14 cellular contexts compared by ENCODE assay signal in genomic region chr10:70890917-70891431, GRCh38. TPM values are rescaled to one million over a fixed set of nuclear protein-coding genes. Genes with fewer than 3 reads are reported as not detected.
DNase-seq lines count a peak whose midpoint lies in the region; TF ChIP-seq lines count a peak whose summit lies in the region.
"Had no signal": no experiment of that assay in that cellular context is flagged by ENCODE, and none has a peak within 500 bp of the region (broad histone marks: within the 10 kb centered on the region; RNA-seq: fewer than 3 reads in every experiment).

No MANE protein-coding gene starts in this region.

- DNase-seq in NCI-H1092 (lab: John Stamatoyannopoulos, UW) (peak; percentile 6), NCI-H1092 treated with DMSO at 0.1 percent for 48 hours (lab: John Stamatoyannopoulos, UW) (no peak), fibroblast of the aortic adventitia (ENCODE audit: low read depth) (peak; percentile 68), medulla oblongata (ENCODE audit: extremely low spot score) (peak; percentile 66), type B pancreatic cell (ENCODE audit: extremely low spot score, unreplicated experiment) (no peak), HUDEP-2 (lab: John Stamatoyannopoulos, UW; ENCODE audit: unreplicated experiment in 76 of 76) (no peak), esophagus muscularis mucosa (ENCODE audit: extremely low spot score) (no peak), SKM-1 treated with dmso at 0.1 percent for 144 hours (lab: John Stamatoyannopoulos, UW; ENCODE audit: unreplicated experiment) (no peak)
- DNase-seq: 8988T; activated CD4-positive, alpha-beta memory T cell treated with anti-CD3 and anti-CD28 coated beads, Interleukin-2, amount 10 ng/mL, durations not matched to agents 7 days and 5 days; activated naive CD4-positive, alpha-beta T cell treated with anti-CD3 and anti-CD28 coated beads, Interleukin-2, amount 50 U/mL, for 16 hours; NCI-H1105 treated with DMSO at 0.1 percent for 48 hours; NK-92 treated with Interleukin-12 subunit alpha and Interleukin-12 subunit beta, amount 100 ng/mL, for 24 hours had no signal

- no peaks in the 10 kb centered on the region for H3K27me3 Mint-ChIP-seq in type B pancreatic cell
- H3K27me3 Mint-ChIP-seq: activated CD4-positive, alpha-beta memory T cell treated with anti-CD3 and anti-CD28 coated beads, Interleukin-2, amount 10 ng/mL, durations not matched to agents 7 days and 5 days had no signal

- no peaks in the 10 kb centered on the region for H3K9me3 Mint-ChIP-seq in type B pancreatic cell
- H3K9me3 Mint-ChIP-seq: activated CD4-positive, alpha-beta memory T cell treated with anti-CD3 and anti-CD28 coated beads, Interleukin-2, amount 10 ng/mL, durations not matched to agents 7 days and 5 days; mesothelial cell of epicardium had no signal

- H3K36me3 ChIP-seq in esophagus muscularis mucosa = no peaks in the 10 kb centered on the region

- no peak for TF ChIP-seq EP300 in esophagus muscularis mucosa (IDR thresholded peaks at IDR 0.05)

- H3K36me3 Mint-ChIP-seq in type B pancreatic cell = no peaks in the 10 kb centered on the region
- H3K36me3 Mint-ChIP-seq: mesothelial cell of epicardium had no signal

- intact Hi-C loops in esophagus muscularis mucosa (cut with DNase I) = no loop called here

- 83% methylated on average over 7 of the region's 7 CpGs for WGBS in esophagus muscularis mucosa

- H3K27me3 ChIP-seq in esophagus muscularis mucosa = no peaks in the 10 kb centered on the region

- H3K27ac Mint-ChIP-seq in type B pancreatic cell = no peak overlapping the region
- H3K27ac Mint-ChIP-seq: activated CD4-positive, alpha-beta memory T cell treated with anti-CD3 and anti-CD28 coated beads, Interleukin-2, amount 10 ng/mL, durations not matched to agents 7 days and 5 days; mesothelial cell of epicardium had no signal

- H3K4me1 Mint-ChIP-seq in type B pancreatic cell (ENCODE audit: unreplicated experiment) = peaks cover 30% of the 10 kb centered on the region

- TF ChIP-seq CTCF in fibroblast of the aortic adventitia (IDR thresholded peaks at IDR 0.05; ENCODE audit: insufficient read depth, low read length) (no peak), type B pancreatic cell (conservative IDR thresholded peaks at IDR 0.05) (no peak), esophagus muscularis mucosa (IDR thresholded peaks at IDR 0.05) (no peak)

- H3K4me3 ChIP-seq in fibroblast of the aortic adventitia (ENCODE audit: low read depth, low read length) = no peak overlapping the region
- no peak overlapping the region for H3K4me3 ChIP-seq in esophagus muscularis mucosa

- H3K4me1 ChIP-seq in esophagus muscularis mucosa = peaks cover 21 to 30% (median 27%) of the 10 kb centered on the region in 4 donors

- H3K4me3 Mint-ChIP-seq in type B pancreatic cell = peak overlapping the region; percentile 70
- H3K4me3 Mint-ChIP-seq: activated CD4-positive, alpha-beta memory T cell treated with anti-CD3 and anti-CD28 coated beads, Interleukin-2, amount 10 ng/mL, durations not matched to agents 7 days and 5 days; mesothelial cell of epicardium had no signal

- TF ChIP-seq POLR2A in esophagus muscularis mucosa (IDR thresholded peaks at IDR 0.05; ENCODE audit: low read depth) = no peak

- H3K27ac ChIP-seq in esophagus muscularis mucosa (replicated peaks in 1 of 4) = no peak overlapping the region

- no peaks in the 10 kb centered on the region for H3K9me3 ChIP-seq in esophagus muscularis mucosa

RNA-seq across cellular contexts. Expression of gene PCBD1, which starts 2.6 kb away (rescaled TPM):
- total RNA-seq in fibroblast of the aortic adventitia (ENCODE audit: low replicate concordance) (3.4 and 23.7 TPM in 2 replicates), type B pancreatic cell (ENCODE audit: low replicate concordance) (84.1 and 102 TPM in 2 replicates), esophagus muscularis mucosa (100 to 1,000 TPM in 2 of 4 donors, 10 to 100 TPM in 2; 56.1 to 112 (median 80.8) TPM)

Comparison
In these comparisons a context has a peak if more than half of its experiments do, and no peak if none do; other contexts are left out.
1. DNase-seq: peak in NCI-H1092 (single experiment), fibroblast of the aortic adventitia (single experiment) and medulla oblongata (single experiment); none in NCI-H1092 treated with DMSO at 0.1 percent for 48 hours (single experiment), type B pancreatic cell (single experiment), HUDEP-2 (0 of 76), esophagus muscularis mucosa (single experiment) and SKM-1 treated with dmso at 0.1 percent for 144 hours (single experiment).